ENCODE assay signal across 8 cellular contexts in genomic region chr19:49876422-49877019, GRCh38. TPM values are rescaled to one million over a fixed set of nuclear protein-coding genes. Genes with fewer than 3 reads are reported as not detected.
DNase-seq lines count a peak whose midpoint lies in the region; ATAC-seq and TF ChIP-seq lines count a peak whose summit lies in the region.

No MANE protein-coding gene starts in this region.

- peak overlapping the region; percentile 73 for H3K4me3 ChIP-seq in astrocyte of the cerebellum (ENCODE audit: low read depth, low read length)

- intact Hi-C loops in sciatic nerve (cut with DNase I), result no loop called here

- ATAC-seq in GM18502 (IDR thresholded peaks at IDR 0.05; ENCODE audit: poor library complexity, unreplicated experiment), result peak; percentile 55
- ATAC-seq in HG02943 (IDR thresholded peaks at IDR 0.05; ENCODE audit: low read depth, unreplicated experiment), result peak; percentile 45
- ATAC-seq in sciatic nerve, result peak; percentile 85

- in situ Hi-C loops in astrocyte of the cerebellum (cut with HindIII; ENCODE audit: low sequenced_read_pairs), result no loop called here

- TF ChIP-seq CTCF in astrocyte of the cerebellum (IDR thresholded peaks at IDR 0.05; ENCODE audit: low read depth, low read length, missing control alignments), result no peak

- DNase-seq in NCI-H1930 (lab: John Stamatoyannopoulos, UW) (peak; percentile 98 to 99), T-helper 22 cell (ENCODE audit: low read depth) (peak; percentile 95), astrocyte of the cerebellum (ENCODE audit: low read depth) (peak; percentile 99), hippocampal formation (lab: John Stamatoyannopoulos, UW) (peak; percentile 97 to 99), sciatic nerve (ENCODE audit: low spot score) (peak; percentile 98), epidermal melanocyte (ENCODE audit: insufficient read length, low spot score) (no peak)

RNA-seq across cellular contexts. Expression of gene AKT1S1, which starts 0.6 kb away (rescaled TPM):
- 36.6 TPM for total RNA-seq in sciatic nerve

RNA-seq across cellular contexts. Expression of gene TBC1D17, which starts 1.0 kb away (rescaled TPM):
- 64.8 TPM for total RNA-seq in sciatic nerve

RNA-seq across cellular contexts. Expression of gene PNKP, which starts 9.1 kb away (rescaled TPM):
- 66.6 TPM for total RNA-seq in sciatic nerve

RNA-seq across cellular contexts. Expression of gene IL4I1, which starts 20.2 kb away (rescaled TPM):
- total RNA-seq in sciatic nerve, result 4.6 TPM

RNA-seq across cellular contexts. Expression of gene PTOV1, which starts 25.6 kb away (rescaled TPM):
- 143 TPM for total RNA-seq in sciatic nerve
